Comparison of ENCODE assay signal across 8 cellular contexts in the genomic region with DNA sequence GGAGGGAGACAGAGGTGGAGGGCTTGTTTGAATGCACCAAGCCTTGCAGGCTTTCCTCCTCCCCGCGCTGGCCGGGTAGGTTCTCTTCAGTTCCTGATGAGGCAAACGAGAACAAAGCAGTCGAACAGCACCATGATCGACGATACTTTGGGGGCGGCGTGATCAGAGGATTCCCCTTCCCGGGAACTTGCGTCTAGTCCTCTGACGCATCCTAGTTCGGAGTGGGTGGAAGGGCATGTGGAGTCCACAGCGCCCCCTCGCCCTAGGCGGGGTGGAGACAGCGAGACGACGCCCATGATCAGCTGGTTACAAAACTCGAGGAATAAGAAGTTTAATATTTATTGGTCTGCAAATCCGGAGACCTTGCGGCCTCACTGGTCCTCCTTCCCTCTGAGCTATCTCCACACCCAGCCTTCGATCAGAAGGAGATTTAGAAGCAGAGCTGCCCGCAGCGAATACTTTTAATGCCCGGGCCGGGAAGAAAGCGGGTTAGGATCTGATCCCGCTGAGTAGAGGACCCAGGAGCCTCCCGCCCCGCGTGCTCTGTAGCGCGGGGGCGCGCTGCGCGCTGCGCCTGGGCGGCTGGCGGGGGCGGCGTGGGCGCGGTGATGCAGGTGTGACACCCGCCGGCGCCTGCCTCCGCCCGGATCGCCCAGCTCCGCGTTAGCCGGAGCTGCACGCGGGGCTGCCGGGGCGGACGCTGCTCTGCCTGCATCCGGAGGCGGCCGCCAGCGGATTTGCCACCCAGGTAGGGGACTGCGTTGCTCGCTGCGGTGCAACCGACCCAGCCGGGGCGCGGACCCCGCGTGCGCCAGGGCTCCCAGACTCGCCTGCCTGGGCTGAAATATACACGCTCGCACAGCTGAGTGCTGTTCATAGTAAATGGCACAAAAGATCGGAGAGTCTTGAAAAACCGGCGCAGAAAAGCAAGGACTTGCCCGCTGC. TPM values are rescaled to one million over a fixed set of nuclear protein-coding genes. Genes with fewer than 3 reads are reported as not detected.
DNase-seq lines count a peak whose midpoint lies in the region; ATAC-seq and TF ChIP-seq lines count a peak whose summit lies in the region.

A gene with protein sequence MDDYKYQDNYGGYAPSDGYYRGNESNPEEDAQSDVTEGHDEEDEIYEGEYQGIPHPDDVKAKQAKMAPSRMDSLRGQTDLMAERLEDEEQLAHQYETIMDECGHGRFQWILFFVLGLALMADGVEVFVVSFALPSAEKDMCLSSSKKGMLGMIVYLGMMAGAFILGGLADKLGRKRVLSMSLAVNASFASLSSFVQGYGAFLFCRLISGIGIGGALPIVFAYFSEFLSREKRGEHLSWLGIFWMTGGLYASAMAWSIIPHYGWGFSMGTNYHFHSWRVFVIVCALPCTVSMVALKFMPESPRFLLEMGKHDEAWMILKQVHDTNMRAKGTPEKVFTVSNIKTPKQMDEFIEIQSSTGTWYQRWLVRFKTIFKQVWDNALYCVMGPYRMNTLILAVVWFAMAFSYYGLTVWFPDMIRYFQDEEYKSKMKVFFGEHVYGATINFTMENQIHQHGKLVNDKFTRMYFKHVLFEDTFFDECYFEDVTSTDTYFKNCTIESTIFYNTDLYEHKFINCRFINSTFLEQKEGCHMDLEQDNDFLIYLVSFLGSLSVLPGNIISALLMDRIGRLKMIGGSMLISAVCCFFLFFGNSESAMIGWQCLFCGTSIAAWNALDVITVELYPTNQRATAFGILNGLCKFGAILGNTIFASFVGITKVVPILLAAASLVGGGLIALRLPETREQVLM (plus strand): TSS at position 642 of the 945 bp plus-strand sequence. CDS start 126,007 bp downstream, outside the sequence.

- H3K4me2 ChIP-seq in osteoblast (ENCODE audit: insufficient read depth, low read length): peak within 1 kb of the TSS; percentile 75

- H3K4me1 ChIP-seq in osteoblast (ENCODE audit: insufficient read depth, low read length) (peaks cover 7% of the 10 kb centered on the region), upper lobe of left lung (peaks cover 14 to 28% (median 19%) of the 10 kb centered on the region in 4 donors)

- H3K79me2 ChIP-seq in osteoblast (ENCODE audit: insufficient read depth, low read length): no peaks in the 10 kb centered on the region

- H3K9me3 ChIP-seq in osteoblast (ENCODE audit: low read depth, low read length) (no peaks in the 10 kb centered on the region), upper lobe of left lung (no peaks in the 10 kb centered on the region)

- TF ChIP-seq CTCF in osteoblast (IDR thresholded peaks at IDR 0.05; ENCODE audit: extremely low read depth, low read depth, low read length) (no peak), upper lobe of left lung (IDR thresholded peaks at IDR 0.05) (no peak)

- H3K36me3 ChIP-seq in osteoblast (ENCODE audit: insufficient read depth, low read length) (no peaks in the 10 kb centered on the region), upper lobe of left lung (no peaks in the 10 kb centered on the region)

- peak; percentile 47 for DNase-seq in ELF-1 (ENCODE audit: low read depth, low spot score)
- peak; percentile 70 for DNase-seq in NCI-H82 (lab: John Stamatoyannopoulos, UW)
- peak; percentile 16 for DNase-seq in activated gamma-delta T cell (lab: John Stamatoyannopoulos, UW)
- peak; percentile 44 for DNase-seq in germinal center (ENCODE audit: low spot score)
- DNase-seq in osteoblast (ENCODE audit: insufficient read length, low spot score, missing footprints): peak; percentile 79
- peak in 1 of 2 donors; percentile 88 for DNase-seq in upper lobe of left lung
- DNase-seq in T1000 (lab: John Stamatoyannopoulos, UW): no peak

- H3K27ac ChIP-seq in osteoblast (ENCODE audit: low read depth, low read length) (no peak within 1 kb of the TSS), upper lobe of left lung (no peak within 1 kb of the TSS)

- H2AFZ ChIP-seq in osteoblast (ENCODE audit: low read length): peak within 1 kb of the TSS; percentile 57

- no peak for TF ChIP-seq EP300 in upper lobe of left lung (IDR thresholded peaks at IDR 0.05)

- H3K4me3 ChIP-seq in osteoblast (ENCODE audit: insufficient read depth, low read length) (peak within 1 kb of the TSS; percentile 63), upper lobe of left lung (peak within 1 kb of the TSS; percentile 29 to 48 (median 42))

- H3K27me3 ChIP-seq in osteoblast (ENCODE audit: insufficient read depth, low read length) (peaks cover 39% of the 10 kb centered on the region), upper lobe of left lung (peaks cover 0 to 23% (median 4%) of the 10 kb centered on the region in 4 donors)

- TF ChIP-seq POLR2A in upper lobe of left lung (IDR thresholded peaks at IDR 0.05): no peak

- no peaks in the 10 kb centered on the region for H4K20me1 ChIP-seq in osteoblast (ENCODE audit: insufficient read depth, low read length)

- WGBS in upper lobe of left lung, 2 donors: 1 to 2% methylated on average over 24 to 56 of the region's 80 CpGs

- peak; percentile 52 for ATAC-seq in HG02571 (IDR thresholded peaks at IDR 0.05; ENCODE audit: unreplicated experiment)
- peak in 1 of 2 donors; percentile 75 for ATAC-seq in upper lobe of left lung (ENCODE audit: low FRiP score in 2 of 2)

RNA-seq across cellular contexts. Expression of the gene that starts here (rescaled TPM):
- under 0.01 TPM in 1 of 2 replicates, not detected in the other for total RNA-seq in osteoblast
- total RNA-seq in upper lobe of left lung: 1 to 10 TPM in 1 of 6 donors, under 1 TPM in 3, not detected in 2; 0.40 to 1.4 (median 0.62) TPM

Comparison
In these comparisons a context has a peak if more than half of its experiments do, and no peak if none do; other contexts are left out.
1. Peak in DNase-seq, H3K4me3 ChIP-seq and H3K4me2 ChIP-seq in osteoblast; RNA of the gene not detected or under 1 TPM.